In genomic region chr20:3296256-3297095, GRCh38 we compare ENCODE assay signal across 18 cellular contexts. TPM values are rescaled to one million over a fixed set of nuclear protein-coding genes. Genes with fewer than 3 reads are reported as not detected.
"Had no signal": no experiment of that assay in that cellular context is flagged by ENCODE, and none has a peak within 500 bp of the region (broad histone marks: within the 10 kb centered on the region; RNA-seq: fewer than 3 reads in every experiment).

No MANE protein-coding gene starts in this region.

- H3K27ac ChIP-seq: foreskin keratinocyte, tibial artery, vagina had no signal

- H3K27ac Mint-ChIP-seq: activated CD4-positive, alpha-beta T cell treated with anti-CD3 and anti-CD28 coated beads, Interleukin-2, amount 10 ng/mL, durations not matched to agents 7 days and 5 days; activated naive CD8-positive, alpha-beta T cell; dendritic cell treated with granulocyte-macrophage colony-stimulating factor and Interleukin-4, amounts not matched to agents 40 ng/mL and 50 ng/mL, for 4 days; stimulated activated memory B cell treated with anti-CD40 and anti-IgM and Interleukin-4, amounts not matched to agents 10 μg/mL and 1 μg/mL and 100 μg/mL, for 72 hours had no signal

- H3K4me3 Mint-ChIP-seq: activated CD4-positive, alpha-beta T cell treated with anti-CD3 and anti-CD28 coated beads, Interleukin-2, amount 10 ng/mL, durations not matched to agents 7 days and 5 days; activated naive CD8-positive, alpha-beta T cell; brain; dendritic cell treated with granulocyte-macrophage colony-stimulating factor and Interleukin-4, amounts not matched to agents 40 ng/mL and 50 ng/mL, for 4 days; naive thymus-derived CD8-positive, alpha-beta T cell; stimulated activated memory B cell treated with anti-CD40 and anti-IgM and Interleukin-4, amounts not matched to agents 10 μg/mL and 1 μg/mL and 100 μg/mL, for 72 hours had no signal

- H3K4me1 Mint-ChIP-seq: activated CD4-positive, alpha-beta T cell treated with anti-CD3 and anti-CD28 coated beads, Interleukin-2, amount 10 ng/mL, durations not matched to agents 7 days and 5 days; brain; stimulated activated memory B cell treated with anti-CD40 and anti-IgM and Interleukin-4, amounts not matched to agents 10 μg/mL and 1 μg/mL and 100 μg/mL, for 72 hours had no signal

- H3K4me1 ChIP-seq: foreskin keratinocyte, tibial artery, vagina had no signal

- H3K27me3 Mint-ChIP-seq: activated CD4-positive, alpha-beta T cell treated with anti-CD3 and anti-CD28 coated beads, Interleukin-2, amount 10 ng/mL, durations not matched to agents 7 days and 5 days; activated naive CD8-positive, alpha-beta T cell; dendritic cell treated with granulocyte-macrophage colony-stimulating factor and Interleukin-4, amounts not matched to agents 40 ng/mL and 50 ng/mL, for 4 days; naive thymus-derived CD8-positive, alpha-beta T cell; progenitor cell of endocrine pancreas; stimulated activated memory B cell treated with anti-CD40 and anti-IgM and Interleukin-4, amounts not matched to agents 10 μg/mL and 1 μg/mL and 100 μg/mL, for 72 hours had no signal

- ATAC-seq: foreskin keratinocyte; left colon; naive thymus-derived CD8-positive, alpha-beta T cell; stimulated activated memory B cell treated with anti-CD40 and anti-IgM and Interleukin-4, amounts not matched to agents 10 μg/mL and 1 μg/mL and 100 μg/mL, for 72 hours had no signal

- H3K27me3 ChIP-seq: foreskin keratinocyte, tibial artery, vagina had no signal

- DNase-seq: activated CD4-positive, alpha-beta T cell treated with anti-CD3 and anti-CD28 coated beads, Interleukin-2, amount 10 ng/mL, durations not matched to agents 7 days and 5 days; activated CD8-positive, alpha-beta memory T cell treated with anti-CD3 and anti-CD28 coated beads for 24 hours; activated gamma-delta T cell treated with Interleukin-2 at 50 U/mL for 16 hours; amniotic stem cell; effector memory CD4-positive, alpha-beta T cell; foreskin keratinocyte; left colon; naive thymus-derived CD8-positive, alpha-beta T cell; nucleus accumbens; stimulated activated CD4-positive, alpha-beta T cell treated with anti-CD3 and anti-CD28 coated beads, Interleukin-12 subunit alpha, Interleukin-12 subunit beta, amount 100 ng/mL, for 4 hours; stimulated activated CD4-positive, alpha-beta T cell treated with anti-CD3 and anti-CD28 coated beads, Interleukin-2, amount 100 ng/mL, for 24 hours; tibial artery had no signal

- H3K9me3 ChIP-seq: tibial artery, vagina had no signal

- H3K4me3 ChIP-seq: tibial artery, vagina had no signal

- H3K9me3 Mint-ChIP-seq: activated CD4-positive, alpha-beta T cell treated with anti-CD3 and anti-CD28 coated beads, Interleukin-2, amount 10 ng/mL, durations not matched to agents 7 days and 5 days; brain; dendritic cell treated with granulocyte-macrophage colony-stimulating factor and Interleukin-4, amounts not matched to agents 40 ng/mL and 50 ng/mL, for 4 days; naive thymus-derived CD8-positive, alpha-beta T cell; stimulated activated memory B cell treated with anti-CD40 and anti-IgM and Interleukin-4, amounts not matched to agents 10 μg/mL and 1 μg/mL and 100 μg/mL, for 72 hours had no signal

RNA-seq across cellular contexts. Expression of gene SLC4A11, which starts 57.5 kb away (rescaled TPM):
- polyA plus RNA-seq: naive thymus-derived CD8-positive, alpha-beta T cell had no signal
